11 cellular contexts compared by ENCODE assay signal in genomic region chr21:27425172-27425571, GRCh38.
DNase-seq lines count a peak whose midpoint lies in the region; FAIRE-seq and TF ChIP-seq lines count a peak whose summit lies in the region.
"Had no signal": no experiment of that assay in that cellular context is flagged by ENCODE, and none has a peak within 500 bp of the region (broad histone marks: within the 10 kb centered on the region; RNA-seq: fewer than 3 reads in every experiment).

No MANE protein-coding gene starts in this region.

- no peak for FAIRE-seq in D721Med (lab: Jason Lieb, UNC)

- H3K4me3 ChIP-seq in choroid plexus epithelial cell (ENCODE audit: low read depth, low read length): no peak overlapping the region
- H3K4me3 ChIP-seq: BLaER1 treated with 17β-estradiol and CSF1 and Interleukin-3, amounts not matched to agents 10 nM and 100 nM; prostate gland had no signal

- no peak for DNase-seq in D721Med (ENCODE audit: insufficient read length, low spot score)
- DNase-seq in M059J (ENCODE audit: low read depth): peak; percentile 58
- DNase-seq in choroid plexus epithelial cell (ENCODE audit: low read depth): peak; percentile 43
- peak; percentile 63 for DNase-seq in myocyte (ENCODE audit: low read depth)
- DNase-seq in T-helper 1 cell: no peak
- no peak for DNase-seq in activated naive CD4-positive, alpha-beta T cell treated with anti-CD3 and anti-CD28 coated beads, Interleukin-2, amount 50 U/mL, for 16 hours
- no peak for DNase-seq in stimulated activated naive CD4-positive, alpha-beta T cell (lab: John Stamatoyannopoulos, UW)
- no peak for DNase-seq in NCI-H1436 (lab: John Stamatoyannopoulos, UW)
- DNase-seq: stimulated activated naive CD8-positive, alpha-beta T cell treated with anti-CD3 and anti-CD28 coated beads, Interleukin-15, amount 100 ng/mL, for 72 hours had no signal

- peak; percentile 11 for TF ChIP-seq CTCF in D721Med (IDR thresholded peaks at IDR 0.05; ENCODE audit: insufficient read depth, missing control alignments)
- peak; percentile 32 for TF ChIP-seq CTCF in choroid plexus epithelial cell (conservative IDR thresholded peaks at IDR 0.05; ENCODE audit: low read depth, low read length)

Comparison
In these comparisons a context has a peak if more than half of its experiments do, and no peak if none do; other contexts are left out.
1. DNase-seq: peak in M059J (single experiment), choroid plexus epithelial cell (single experiment) and myocyte (single experiment); none in D721Med (single experiment), T-helper 1 cell (0 of 5), activated naive CD4-positive, alpha-beta T cell treated with anti-CD3 and anti-CD28 coated beads, Interleukin-2, amount 50 U/mL, for 16 hours (single experiment), stimulated activated naive CD4-positive, alpha-beta T cell (0 of 6) and NCI-H1436 (single experiment).